8 cellular contexts compared by ENCODE assay signal in genomic region chr15:42490246-42490742, GRCh38. TPM values are rescaled to one million over a fixed set of nuclear protein-coding genes. Genes with fewer than 3 reads are reported as not detected.
DNase-seq lines count a peak whose midpoint lies in the region; ATAC-seq and TF ChIP-seq lines count a peak whose summit lies in the region.

No MANE protein-coding gene starts in this region.

- intact Hi-C loops in left ventricle myocardium inferior (cut with micrococcal nuclease): no loop called here
- intact Hi-C loops in gastrocnemius medialis (cut with DNase I; ENCODE audit: low total_unique reads): loop anchor here (5.0 kb wide), 1 partner anchor 162 kb away; no protein-coding TSS in a partner anchor

- H3K27ac ChIP-seq in left ventricle myocardium inferior (replicated peaks): peak overlapping the region; percentile 95
- H3K27ac ChIP-seq in gastrocnemius medialis: peak overlapping the region; percentile 90 to 96 (median 95)

- H3K4me3 ChIP-seq in left ventricle myocardium inferior: peak overlapping the region; percentile 96
- peak overlapping the region; percentile 82 to 97 (median 90) for H3K4me3 ChIP-seq in gastrocnemius medialis

- no peaks in the 10 kb centered on the region for H3K27me3 ChIP-seq in left ventricle myocardium inferior (ENCODE audit: low read depth)
- H3K27me3 ChIP-seq in gastrocnemius medialis: no peaks in the 10 kb centered on the region

- H3K27ac Mint-ChIP-seq in activated CD4-positive, alpha-beta memory T cell treated with anti-CD3 and anti-CD28 coated beads, Interleukin-2, amount 10 ng/mL, durations not matched to agents 7 days and 5 days: peak overlapping the region; percentile 96

- H3K4me1 ChIP-seq in ES-I3 (ENCODE audit: insufficient read depth, low read length) (no peaks in the 10 kb centered on the region), left ventricle myocardium inferior (peaks cover 67% of the 10 kb centered on the region), gastrocnemius medialis (peaks cover 28 to 36% of the 10 kb centered on the region in 2 donors)

- H3K9me3 Mint-ChIP-seq in activated CD4-positive, alpha-beta memory T cell treated with anti-CD3 and anti-CD28 coated beads, Interleukin-2, amount 10 ng/mL, durations not matched to agents 7 days and 5 days: no peaks in the 10 kb centered on the region

- H3K36me3 Mint-ChIP-seq in activated CD4-positive, alpha-beta memory T cell treated with anti-CD3 and anti-CD28 coated beads, Interleukin-2, amount 10 ng/mL, durations not matched to agents 7 days and 5 days (ENCODE audit: low read depth): peaks cover 11% of the 10 kb centered on the region

- TF ChIP-seq POLR2A in gastrocnemius medialis (IDR thresholded peaks at IDR 0.05): no peak

- H3K4me1 Mint-ChIP-seq in activated CD4-positive, alpha-beta memory T cell treated with anti-CD3 and anti-CD28 coated beads, Interleukin-2, amount 10 ng/mL, durations not matched to agents 7 days and 5 days: peaks cover 47% of the 10 kb centered on the region

- DNase-seq in activated CD4-positive, alpha-beta memory T cell treated with anti-CD3 and anti-CD28 coated beads, Interleukin-2, amount 10 ng/mL, durations not matched to agents 7 days and 5 days: no peak
- no peak for DNase-seq in left ventricle myocardium inferior
- DNase-seq in gastrocnemius medialis: no peak
- no peak for DNase-seq in islet precursor cell
- no peak for DNase-seq in NCI-H2107 (lab: John Stamatoyannopoulos, UW)

- in situ Hi-C loops in gastrocnemius medialis (cut with MboI; ENCODE audit: low sequenced_read_pairs in 4 of 4): no loop called here

- ATAC-seq in HG03378 (IDR thresholded peaks at IDR 0.05; ENCODE audit: unreplicated experiment): peak; percentile 17
- ATAC-seq in gastrocnemius medialis: peak in 1 of 2 donors; percentile 1
- ATAC-seq in HG03045 (IDR thresholded peaks at IDR 0.05; ENCODE audit: unreplicated experiment): no peak

- peak overlapping the region; percentile 92 for H3K9ac ChIP-seq in ES-I3 (ENCODE audit: low read depth, low read length)

- no peaks in the 10 kb centered on the region for H3K9me3 ChIP-seq in ES-I3 (ENCODE audit: control insufficient read depth, insufficient read depth, low read length)
- no peaks in the 10 kb centered on the region for H3K9me3 ChIP-seq in left ventricle myocardium inferior (replicated peaks)
- no peaks in the 10 kb centered on the region for H3K9me3 ChIP-seq in gastrocnemius medialis

- H3K4me3 Mint-ChIP-seq in activated CD4-positive, alpha-beta memory T cell treated with anti-CD3 and anti-CD28 coated beads, Interleukin-2, amount 10 ng/mL, durations not matched to agents 7 days and 5 days: peak overlapping the region; percentile 98

- H3K27me3 Mint-ChIP-seq in activated CD4-positive, alpha-beta memory T cell treated with anti-CD3 and anti-CD28 coated beads, Interleukin-2, amount 10 ng/mL, durations not matched to agents 7 days and 5 days: no peaks in the 10 kb centered on the region

- POLR2A ChIA-PET in activated CD4-positive, alpha-beta memory T cell treated with anti-CD3 and anti-CD28 coated beads, Interleukin-2, amount 10 ng/mL, durations not matched to agents 7 days and 5 days (lab: Charles Lee): interaction anchor here (0.7 to 2.9 kb wide), 23 partner anchors 10 to 716 kb away, joined by 3 to 36 read pairs (median 4); partner anchors contain the start of genes GANC, HAUS2, LRRC57 and MAPKBP1

- CTCF ChIA-PET in activated CD4-positive, alpha-beta memory T cell treated with anti-CD3 and anti-CD28 coated beads, Interleukin-2, amount 10 ng/mL, durations not matched to agents 7 days and 5 days (lab: Charles Lee): interaction anchor here (1.1 to 2.3 kb wide), 5 partner anchors 13 to 215 kb away, joined by 3 to 11 read pairs (median 5); no protein-coding TSS in a partner anchor

- no peaks in the 10 kb centered on the region for H3K36me3 ChIP-seq in ES-I3 (ENCODE audit: insufficient read depth, low read length)
- no peaks in the 10 kb centered on the region for H3K36me3 ChIP-seq in left ventricle myocardium inferior
- H3K36me3 ChIP-seq in gastrocnemius medialis: no peaks in the 10 kb centered on the region

- TF ChIP-seq CTCF in left ventricle myocardium inferior (IDR thresholded peaks at IDR 0.05; ENCODE audit: borderline replicate concordance) (no peak), gastrocnemius medialis (IDR thresholded peaks at IDR 0.05 in 4 of 5, conservative IDR thresholded peaks at IDR 0.05 in 1 of 5) (no peak)

RNA-seq across cellular contexts. Expression of gene ZNF106, which starts 0.6 kb away (rescaled TPM):
- 10 to 100 TPM; 43.6 to 47.8 TPM for total RNA-seq in activated CD4-positive, alpha-beta memory T cell treated with anti-CD3 and anti-CD28 coated beads, Interleukin-2, amount 10 ng/mL, durations not matched to agents 7 days and 5 days
- total RNA-seq in left ventricle myocardium inferior (680 TPM), gastrocnemius medialis (100 to 1,000 TPM; 340 to 487 (median 414) TPM)

RNA-seq across cellular contexts. Expression of gene SNAP23, which starts 5.1 kb away (rescaled TPM):
- 10 to 100 TPM; 46.0 to 49.1 TPM for total RNA-seq in activated CD4-positive, alpha-beta memory T cell treated with anti-CD3 and anti-CD28 coated beads, Interleukin-2, amount 10 ng/mL, durations not matched to agents 7 days and 5 days
- total RNA-seq in left ventricle myocardium inferior (34.1 TPM), gastrocnemius medialis (10 to 100 TPM; 26.7 to 74.3 (median 40.2) TPM)

RNA-seq across cellular contexts. Expression of gene LRRC57, which starts 58.3 kb away (rescaled TPM):
- total RNA-seq in activated CD4-positive, alpha-beta memory T cell treated with anti-CD3 and anti-CD28 coated beads, Interleukin-2, amount 10 ng/mL, durations not matched to agents 7 days and 5 days: 10 to 100 TPM; 21.2 to 23.5 TPM
- total RNA-seq in left ventricle myocardium inferior (15.0 TPM), gastrocnemius medialis (10 to 100 TPM in 2 of 4 donors, 1 to 10 TPM in 2; 6.0 to 15.4 (median 10.0) TPM)

RNA-seq across cellular contexts. Expression of gene HAUS2, which starts 58.3 kb away (rescaled TPM):
- total RNA-seq in activated CD4-positive, alpha-beta memory T cell treated with anti-CD3 and anti-CD28 coated beads, Interleukin-2, amount 10 ng/mL, durations not matched to agents 7 days and 5 days: 10 to 100 TPM; 35.1 to 35.8 TPM
- 9.9 TPM for total RNA-seq in left ventricle myocardium inferior
- total RNA-seq in gastrocnemius medialis: 10 to 100 TPM; 24.7 to 31.9 (median 27.8) TPM

Comparison
In these comparisons a context has a peak if more than half of its experiments do, and no peak if none do; other contexts are left out.
1. RNA of gene ZNF106, which starts 0.6 kb away (total RNA-seq): 680 TPM in left ventricle myocardium inferior (single experiment) and 340 to 487 TPM in gastrocnemius medialis; 43.6 to 47.8 TPM in activated CD4-positive, alpha-beta memory T cell treated with anti-CD3 and anti-CD28 coated beads, Interleukin-2, amount 10 ng/mL, durations not matched to agents 7 days and 5 days; every median in the first group is over 4 times any median in the second.